Comparison of ENCODE assay signal across 10 cellular contexts in genomic region chr6:44225579-44226325, GRCh38. TPM values are rescaled to one million over a fixed set of nuclear protein-coding genes. Genes with fewer than 3 reads are reported as not detected.
DNase-seq lines count a peak whose midpoint lies in the region; ATAC-seq and TF ChIP-seq lines count a peak whose summit lies in the region.
"Had no signal": no experiment of that assay in that cellular context is flagged by ENCODE, and none has a peak within 500 bp of the region (broad histone marks: within the 10 kb centered on the region; RNA-seq: fewer than 3 reads in every experiment).

No MANE protein-coding gene starts in this region.

- H3K79me2 ChIP-seq in MM.1S (ENCODE audit: low read length), result peaks cover 50% of the 10 kb centered on the region

- H3K9me3 ChIP-seq in MM.1S (replicated peaks; ENCODE audit: insufficient read depth, low read length), result no peaks in the 10 kb centered on the region
- H3K9me3 ChIP-seq: upper lobe of left lung had no signal

- H4K20me1 ChIP-seq in MM.1S (ENCODE audit: insufficient read depth, low read length), result no peaks in the 10 kb centered on the region

- DNase-seq in GM13976 (ENCODE audit: low spot score) (peak; percentile 17), NAMALWA (ENCODE audit: low spot score) (peak; percentile 57), chondrocyte (ENCODE audit: low spot score) (no peak), osteocyte (ENCODE audit: extremely low spot score, unreplicated experiment) (no peak), MM.1S (no peak)
- no peak for DNase-seq in stimulated activated CD4-positive, alpha-beta T cell treated with anti-CD3 and anti-CD28 coated beads, Interleukin-2, amount 100 ng/mL, for 24 hours
- DNase-seq: NCI-H187, upper lobe of left lung had no signal

- H3K27ac Mint-ChIP-seq in chondrocyte (ENCODE audit: unreplicated experiment) (peak overlapping the region; percentile 51), osteocyte (ENCODE audit: unreplicated experiment) (peak overlapping the region; percentile 70)

- in situ Hi-C loops in GM13976 (cut with MboI; ENCODE audit: low sequenced_read_pairs, unreplicated experiment), result no loop called here

- H3K4me1 ChIP-seq in MM.1S (ENCODE audit: low read length), result peaks cover 22% of the 10 kb centered on the region

- no peak overlapping the region for H3K27ac ChIP-seq in MM.1S (ENCODE audit: low read length)

- H3K36me3 Mint-ChIP-seq in chondrocyte (ENCODE audit: low read depth) (peaks cover 7% of the 10 kb centered on the region), osteocyte (ENCODE audit: unreplicated experiment) (peaks cover 11% of the 10 kb centered on the region)

- no peak overlapping the region for H3K4me2 ChIP-seq in MM.1S (ENCODE audit: low read depth, low read length)

- ATAC-seq in GM21423 (IDR thresholded peaks at IDR 0.05; ENCODE audit: unreplicated experiment) (no peak), HG03139 (IDR thresholded peaks at IDR 0.05; ENCODE audit: unreplicated experiment) (no peak)

- H3K36me3 ChIP-seq in MM.1S (replicated peaks; ENCODE audit: insufficient read depth, low read length), result no peaks in the 10 kb centered on the region

- no peak overlapping the region for H2AFZ ChIP-seq in MM.1S (ENCODE audit: low read length)

- H3K27me3 ChIP-seq in MM.1S (replicated peaks; ENCODE audit: insufficient read depth, low read length), result no peaks in the 10 kb centered on the region
- H3K27me3 ChIP-seq: upper lobe of left lung had no signal

- peaks cover 12% of the 10 kb centered on the region for H3F3A ChIP-seq in MM.1S (ENCODE audit: insufficient read depth, low read length)

- no peak for TF ChIP-seq CTCF in GM13976 (IDR thresholded peaks at IDR 0.05; ENCODE audit: borderline replicate concordance, control extremely low read depth, extremely low read depth, insufficient read depth, missing control alignments)
- TF ChIP-seq CTCF in chondrocyte (IDR thresholded peaks at IDR 0.05), result no peak
- TF ChIP-seq CTCF in osteocyte (IDR thresholded peaks at IDR 0.05), result no peak
- no peak for TF ChIP-seq CTCF in MM.1S (IDR thresholded peaks at IDR 0.05; ENCODE audit: low read length)

- H3K4me3 ChIP-seq in MM.1S (ENCODE audit: low read length), result no peak overlapping the region
- H3K4me3 ChIP-seq: upper lobe of left lung had no signal

- H3K9ac ChIP-seq in MM.1S (ENCODE audit: low read length), result no peak overlapping the region

- H3K9me2 ChIP-seq in MM.1S (replicated peaks; ENCODE audit: insufficient read depth, low read length), result no peaks in the 10 kb centered on the region

- H3K4me3 Mint-ChIP-seq in chondrocyte (ENCODE audit: unreplicated experiment) (peak overlapping the region; percentile 70), osteocyte (ENCODE audit: unreplicated experiment) (peak overlapping the region; percentile 42)

- H3K9me3 Mint-ChIP-seq in chondrocyte (ENCODE audit: low read depth) (no peaks in the 10 kb centered on the region), osteocyte (ENCODE audit: unreplicated experiment) (no peaks in the 10 kb centered on the region)

- H3K4me1 Mint-ChIP-seq in chondrocyte (ENCODE audit: low read depth) (peaks cover 83% of the 10 kb centered on the region), osteocyte (ENCODE audit: unreplicated experiment) (peaks cover 77% of the 10 kb centered on the region)

- H3K27me3 Mint-ChIP-seq in chondrocyte (ENCODE audit: low read depth) (no peaks in the 10 kb centered on the region), osteocyte (ENCODE audit: unreplicated experiment) (no peaks in the 10 kb centered on the region)

RNA-seq across cellular contexts. Expression of gene SLC29A1, which starts 2.4 kb away (rescaled TPM):
- total RNA-seq in chondrocyte, result 161 to 231 TPM (median 221 TPM) in 3 replicates
- 130 and 135 TPM in 2 replicates for total RNA-seq in osteocyte

RNA-seq across cellular contexts. Expression of gene MYMX, which starts 9.0 kb away (rescaled TPM):
- total RNA-seq in chondrocyte, result not detected in 3 replicates
- not detected in 2 replicates for total RNA-seq in osteocyte

RNA-seq across cellular contexts. Expression of gene HSP90AB1, which starts 21.1 kb away (rescaled TPM):
- 508 to 805 TPM (median 512 TPM) in 3 replicates for total RNA-seq in chondrocyte
- total RNA-seq in osteocyte, result 509 and 527 TPM in 2 replicates

RNA-seq across cellular contexts. Expression of gene SLC35B2, which starts 31.6 kb away (rescaled TPM):
- total RNA-seq in chondrocyte, result 71.5 to 83.1 TPM (median 75.7 TPM) in 3 replicates
- 77.0 and 88.4 TPM in 2 replicates for total RNA-seq in osteocyte

RNA-seq across cellular contexts. Expression of gene NFKBIE, which starts 39.6 kb away (rescaled TPM):
- total RNA-seq in chondrocyte (3.0 to 7.0 TPM (median 6.2 TPM) in 3 replicates), osteocyte (11.1 and 13.1 TPM in 2 replicates)

Comparison
In these comparisons a context has a peak if more than half of its experiments do, and no peak if none do; other contexts are left out.
1. DNase-seq: peak in GM13976 (single experiment) and NAMALWA (single experiment); none in chondrocyte (single experiment), osteocyte (single experiment), stimulated activated CD4-positive, alpha-beta T cell treated with anti-CD3 and anti-CD28 coated beads, Interleukin-2, amount 100 ng/mL, for 24 hours (0 of 2) and MM.1S (single experiment).